In genomic region chr18:77095356-77096030, GRCh38 we compare ENCODE assay signal across 13 cellular contexts. TPM values are rescaled to one million over a fixed set of nuclear protein-coding genes. Genes with fewer than 3 reads are reported as not detected.
DNase-seq lines count a peak whose midpoint lies in the region; ATAC-seq, FAIRE-seq and TF ChIP-seq lines count a peak whose summit lies in the region.
"Had no signal": no experiment of that assay in that cellular context is flagged by ENCODE, and none has a peak within 500 bp of the region (broad histone marks: within the 10 kb centered on the region; RNA-seq: fewer than 3 reads in every experiment).

No MANE protein-coding gene starts in this region.

- TF ChIP-seq CTCF in heart left ventricle (IDR thresholded peaks at IDR 0.05) (no peak), kidney (IDR thresholded peaks at IDR 0.05; ENCODE audit: borderline replicate concordance, extremely low read depth, insufficient read depth) (no peak), uterus (IDR thresholded peaks at IDR 0.05) (no peak)

- H3K9ac ChIP-seq in kidney (ENCODE audit: low read length in 2 of 2), result no peak overlapping the region

- FAIRE-seq in kidney (lab: Jason Lieb, UNC), result no peak

- no peak for ATAC-seq in heart left ventricle
- ATAC-seq in Right ventricle myocardium superior (ENCODE audit: poor library complexity), result no peak
- ATAC-seq in GM19463 (IDR thresholded peaks at IDR 0.05; ENCODE audit: unreplicated experiment), result no peak
- ATAC-seq: esophagus mucosa, mucosa of descending colon had no signal

- H3K4me1 ChIP-seq in heart left ventricle (peaks cover 0 to 57% (median 31%) of the 10 kb centered on the region in 12 donors), kidney (ENCODE audit: control insufficient read depth in 1 of 2, insufficient read depth in 1 of 2, low read depth in 1 of 2, low read length in 2 of 2) (peaks cover 0 to 25% of the 10 kb centered on the region in 2 donors), uterus (peaks cover 0 to 16% of the 10 kb centered on the region in 2 donors)
- H3K4me1 ChIP-seq: BE2C had no signal

- DNase-seq in heart left ventricle, result no peak
- no peak for DNase-seq in Right ventricle myocardium superior
- peak; percentile 57 for DNase-seq in SKM-1 treated with dmso at 0.1 percent for 144 hours (lab: John Stamatoyannopoulos, UW; ENCODE audit: unreplicated experiment)
- peak; percentile 43 for DNase-seq in kidney
- peak in 1 of 2 donors; percentile 63 for DNase-seq in uterus
- no peak for DNase-seq in NCI-H748 (lab: John Stamatoyannopoulos, UW; ENCODE audit: unreplicated experiment)
- DNase-seq in NCI-H2081 (lab: John Stamatoyannopoulos, UW), result no peak
- DNase-seq: BE2C, mucosa of descending colon, NCI-H1417 treated with DMSO at 0.1 percent for 48 hours had no signal

- intact Hi-C loops in heart left ventricle (cut with DNase I), result no loop called here
- intact Hi-C loops in Right ventricle myocardium superior (cut with DNase I), result no loop called here
- intact Hi-C loops in kidney (cut with DNase I), result no loop called here
- intact Hi-C loops in uterus (cut with DNase I; ENCODE audit: low total_unique reads), result no loop called here

- 68 to 73% (median 70%) methylated on average over 12 of the region's 12 CpGs for WGBS in heart left ventricle, 4 donors

- peaks cover 0 to 4% (median 0%) of the 10 kb centered on the region in 9 donors for H3K36me3 ChIP-seq in heart left ventricle
- H3K36me3 ChIP-seq in kidney (ENCODE audit: control insufficient read depth in 1 of 2, insufficient read depth in 2 of 2, low read length in 2 of 2), result peaks cover 0 to 6% of the 10 kb centered on the region in 2 donors
- no peaks in the 10 kb centered on the region for H3K36me3 ChIP-seq in uterus
- H3K36me3 ChIP-seq: BE2C, cardiac muscle cell had no signal

- H3K27ac ChIP-seq in heart left ventricle (peak overlapping the region in 7 of 12 donors; percentile 9 to 54 (median 39)), kidney (ENCODE audit: low read depth in 2 of 2, low read length in 2 of 2) (peak overlapping the region; percentile 36 to 68), uterus (peak overlapping the region; percentile 53 to 97)
- H3K27ac ChIP-seq: cardiac muscle cell had no signal

- H3K4me3 ChIP-seq in heart left ventricle, result no peak overlapping the region
- H3K4me3 ChIP-seq in kidney (ENCODE audit: low read length in 2 of 2), result no peak overlapping the region
- H3K4me3 ChIP-seq in uterus, result no peak overlapping the region
- H3K4me3 ChIP-seq: cardiac muscle cell, mucosa of descending colon had no signal

- no peaks in the 10 kb centered on the region for H3K9me3 ChIP-seq in heart left ventricle
- no peaks in the 10 kb centered on the region for H3K9me3 ChIP-seq in kidney (ENCODE audit: control insufficient read depth in 1 of 2, low read length in 2 of 2)
- no peaks in the 10 kb centered on the region for H3K9me3 ChIP-seq in uterus
- H3K9me3 ChIP-seq: BE2C, mucosa of descending colon had no signal

- H3K27me3 ChIP-seq in heart left ventricle (no peaks in the 10 kb centered on the region), uterus (no peaks in the 10 kb centered on the region)
- H3K27me3 ChIP-seq: BE2C had no signal

- TF ChIP-seq POLR2A in heart left ventricle (IDR thresholded peaks at IDR 0.05) (no peak), uterus (IDR thresholded peaks at IDR 0.05) (no peak)

RNA-seq across cellular contexts. Expression of gene MBP, which starts 37.1 kb away (rescaled TPM):
- total RNA-seq in heart left ventricle, result 10 to 100 TPM; 15.8 to 93.0 (median 38.8) TPM
- polyA plus RNA-seq in heart left ventricle, result 10 to 100 TPM in 1 of 2 donors, 1 to 10 TPM in 1; 7.7 to 11.3 TPM
- 29.9 TPM for total RNA-seq in Right ventricle myocardium superior
- total RNA-seq in kidney, result 61.2 TPM
- polyA plus RNA-seq in kidney (ENCODE audit: insufficient read depth, low read depth, low replicate concordance), result 15.1 TPM
- 10 to 100 TPM; 12.1 to 52.2 (median 19.8) TPM for total RNA-seq in uterus

Comparison
In these comparisons a context has a peak if more than half of its experiments do, and no peak if none do; other contexts are left out.
1. DNase-seq: peak in SKM-1 treated with dmso at 0.1 percent for 144 hours (single experiment) and kidney (single experiment); none in heart left ventricle (0 of 5), Right ventricle myocardium superior (single experiment), NCI-H748 (single experiment) and NCI-H2081 (0 of 2).
2. Peak in every context shown above with its lines, with median percentiles within 50 percentile points of each other: H3K27ac ChIP-seq.